1 cellular context compared by ENCODE assay signal in the genomic region with DNA sequence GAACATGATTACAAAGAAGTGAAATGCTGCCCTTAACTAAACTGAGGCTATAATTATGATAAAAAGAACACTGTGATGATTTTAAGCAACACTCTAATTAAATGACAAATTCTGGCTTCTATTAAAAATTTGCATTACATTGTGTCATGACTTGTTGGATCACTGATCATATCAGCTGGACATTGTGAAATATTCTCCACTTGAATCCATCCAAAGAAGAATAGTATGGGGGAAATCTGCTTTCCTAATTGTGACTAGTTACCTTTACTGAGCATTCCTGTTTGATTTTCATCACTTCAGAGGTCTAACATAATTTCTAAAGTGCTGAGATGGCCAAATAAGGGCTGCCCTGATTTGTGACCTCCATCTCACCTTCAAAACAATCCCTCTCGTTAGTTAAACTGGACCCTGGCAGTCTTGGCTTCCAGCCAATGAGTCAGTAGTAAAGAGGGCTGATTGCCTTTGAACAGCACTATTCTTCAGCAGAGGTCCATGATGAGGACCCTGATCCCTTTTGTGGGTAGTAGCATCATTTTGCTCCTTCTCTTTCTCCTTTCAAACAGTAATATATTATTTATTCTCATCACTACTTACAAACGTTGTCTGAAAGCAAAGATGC.
TF ChIP-seq lines count a peak whose summit lies in the region.

No MANE protein-coding gene starts in this region.

TF ChIP-seq in GM23338, 12 proteins besides CTCF, POLR2A, EP300 and RAD21 (continued from another document):
- TF ChIP-seq, protein P1, sequence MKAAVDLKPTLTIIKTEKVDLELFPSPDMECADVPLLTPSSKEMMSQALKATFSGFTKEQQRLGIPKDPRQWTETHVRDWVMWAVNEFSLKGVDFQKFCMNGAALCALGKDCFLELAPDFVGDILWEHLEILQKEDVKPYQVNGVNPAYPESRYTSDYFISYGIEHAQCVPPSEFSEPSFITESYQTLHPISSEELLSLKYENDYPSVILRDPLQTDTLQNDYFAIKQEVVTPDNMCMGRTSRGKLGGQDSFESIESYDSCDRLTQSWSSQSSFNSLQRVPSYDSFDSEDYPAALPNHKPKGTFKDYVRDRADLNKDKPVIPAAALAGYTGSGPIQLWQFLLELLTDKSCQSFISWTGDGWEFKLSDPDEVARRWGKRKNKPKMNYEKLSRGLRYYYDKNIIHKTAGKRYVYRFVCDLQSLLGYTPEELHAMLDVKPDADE (IDR thresholded peaks at IDR 0.05), result no peak
- TF ChIP-seq ZNF331 (CRISPR knock-in tag; IDR thresholded peaks at IDR 0.05; ENCODE audit: low read depth), result no peak
- TF ChIP-seq STAT1 (IDR thresholded peaks at IDR 0.05; ENCODE audit: unreplicated experiment), result no peak
- TF ChIP-seq POLR2AphosphoS5 (IDR thresholded peaks at IDR 0.05; ENCODE audit: low read depth), result no peak
- TF ChIP-seq EZH2 (IDR thresholded peaks at IDR 0.05; ENCODE audit: low read depth, unreplicated experiment), result no peak
